8 cellular contexts compared by ENCODE assay signal in genomic region chr17:81703747-81704654, GRCh38. TPM values are rescaled to one million over a fixed set of nuclear protein-coding genes. Genes with fewer than 3 reads are reported as not detected.
A peak's percentile ranks its signal among the peaks of the same experiment; 100 is the strongest.
DNase-seq lines count a peak whose midpoint lies in the region; TF ChIP-seq lines count a peak whose summit lies in the region.

No MANE protein-coding gene starts in this region.

- no peaks in the 10 kb centered on the region for H3K9me3 ChIP-seq in thymus (ENCODE audit: control insufficient read depth)

- no peak for TF ChIP-seq CTCF in 22Rv1 (IDR thresholded peaks at IDR 0.05)
- no peak for TF ChIP-seq CTCF in kidney epithelial cell (IDR thresholded peaks at IDR 0.05; ENCODE audit: insufficient read depth, low read length, poor library complexity, severe bottlenecking)

- H3K4me1 ChIP-seq in thymus (ENCODE audit: control insufficient read depth, insufficient read depth, low read length), result peaks cover 18% of the 10 kb centered on the region

- no peak for DNase-seq in H7
- no peak for DNase-seq in activated naive CD8-positive, alpha-beta T cell treated with anti-CD3 and anti-CD28 coated beads for 36 hours
- DNase-seq in kidney epithelial cell (ENCODE audit: low read depth), result no peak
- no peak for DNase-seq in medulla oblongata (ENCODE audit: extremely low spot score)
- DNase-seq in Ammon's horn (ENCODE audit: low spot score), result no peak
- DNase-seq in NCI-H2171 treated with DMSO at 0.1 percent for 48 hours (lab: John Stamatoyannopoulos, UW), result no peak

- H3K27ac ChIP-seq in 22Rv1 (peak overlapping the region; percentile 90), thymus (ENCODE audit: low read depth) (peak overlapping the region; percentile 80)

- H3K4me1 Mint-ChIP-seq in activated naive CD8-positive, alpha-beta T cell treated with anti-CD3 and anti-CD28 coated beads for 36 hours, result peaks cover 33% of the 10 kb centered on the region

- H3K36me3 Mint-ChIP-seq in activated naive CD8-positive, alpha-beta T cell treated with anti-CD3 and anti-CD28 coated beads for 36 hours, result peaks cover 49% of the 10 kb centered on the region

- WGBS in thymus, result 38% methylated on average over 27 of the region's 27 CpGs

- H3K4me3 Mint-ChIP-seq in activated naive CD8-positive, alpha-beta T cell treated with anti-CD3 and anti-CD28 coated beads for 36 hours, result peak overlapping the region; percentile 97

- no peaks in the 10 kb centered on the region for H3K9me3 Mint-ChIP-seq in activated naive CD8-positive, alpha-beta T cell treated with anti-CD3 and anti-CD28 coated beads for 36 hours

- H3K27me3 Mint-ChIP-seq in activated naive CD8-positive, alpha-beta T cell treated with anti-CD3 and anti-CD28 coated beads for 36 hours, result no peaks in the 10 kb centered on the region

- peak overlapping the region; percentile 81 for H3K27ac Mint-ChIP-seq in activated naive CD8-positive, alpha-beta T cell treated with anti-CD3 and anti-CD28 coated beads for 36 hours

- peaks cover 16% of the 10 kb centered on the region for H3K36me3 ChIP-seq in H7 (replicated peaks; ENCODE audit: control insufficient read depth, insufficient read depth, low read length)
- peaks cover 6% of the 10 kb centered on the region for H3K36me3 ChIP-seq in kidney epithelial cell (ENCODE audit: control insufficient read depth, insufficient read depth, low read length)
- H3K36me3 ChIP-seq in thymus (ENCODE audit: control insufficient read depth, insufficient read depth), result peaks cover 55% of the 10 kb centered on the region

- H3K27me3 ChIP-seq in H7 (ENCODE audit: control insufficient read depth, insufficient read depth, low read length) (no peaks in the 10 kb centered on the region), kidney epithelial cell (ENCODE audit: control insufficient read depth, insufficient read depth, low read length) (no peaks in the 10 kb centered on the region), thymus (ENCODE audit: control insufficient read depth, insufficient read depth) (no peaks in the 10 kb centered on the region)

- H3K4me3 ChIP-seq in H7 (ENCODE audit: insufficient read depth, low read depth, low read length) (peak overlapping the region; percentile 93), kidney epithelial cell (ENCODE audit: low read depth, low read length) (peak overlapping the region; percentile 91), thymus (ENCODE audit: low read length) (peak overlapping the region; percentile 96)

RNA-seq across cellular contexts. Expression of gene MRPL12, which starts 0.8 kb away (rescaled TPM):
- total RNA-seq in H7 (2014; rRNA removed; shearing (Covaris generic)), result 32.3 and 35.9 TPM in 2 replicates
- total RNA-seq in activated naive CD8-positive, alpha-beta T cell treated with anti-CD3 and anti-CD28 coated beads for 36 hours, result 100 to 1,000 TPM; 211 to 227 TPM
- 66.1 and 70.5 TPM in 2 replicates for total RNA-seq in kidney epithelial cell
- 59.7 TPM for polyA plus RNA-seq in thymus

RNA-seq across cellular contexts. Expression of gene SLC25A10, which starts 8.1 kb away (rescaled TPM):
- 50.6 and 56.7 TPM in 2 replicates for total RNA-seq in H7 (2014; rRNA removed; shearing (Covaris generic))
- total RNA-seq in activated naive CD8-positive, alpha-beta T cell treated with anti-CD3 and anti-CD28 coated beads for 36 hours, result 10 to 100 TPM; 41.0 to 43.4 TPM
- 23.7 and 27.8 TPM in 2 replicates for total RNA-seq in kidney epithelial cell
- polyA plus RNA-seq in thymus, result 11.9 TPM

RNA-seq across cellular contexts. Expression of gene HGS, which starts 20.2 kb away (rescaled TPM):
- total RNA-seq in H7 (2014; rRNA removed; shearing (Covaris generic)), result 119 and 133 TPM in 2 replicates
- total RNA-seq in activated naive CD8-positive, alpha-beta T cell treated with anti-CD3 and anti-CD28 coated beads for 36 hours, result 100 to 1,000 TPM in 1 of 2 experiments, 10 to 100 TPM in 1; 99.3 to 107 TPM
- total RNA-seq in kidney epithelial cell, result 215 and 239 TPM in 2 replicates
- polyA plus RNA-seq in thymus, result 157 TPM

RNA-seq across cellular contexts. Expression of gene ARL16, which starts 20.4 kb away (rescaled TPM):
- 47.4 and 74.6 TPM in 2 replicates for total RNA-seq in H7 (2014; rRNA removed; shearing (Covaris generic))
- total RNA-seq in activated naive CD8-positive, alpha-beta T cell treated with anti-CD3 and anti-CD28 coated beads for 36 hours, result 10 to 100 TPM; 17.9 to 19.2 TPM
- total RNA-seq in kidney epithelial cell, result 58.9 and 67.1 TPM in 2 replicates
- polyA plus RNA-seq in thymus, result 129 TPM

RNA-seq across cellular contexts. Expression of gene CCDC137, which starts 37.5 kb away (rescaled TPM):
- total RNA-seq in H7 (2014; rRNA removed; shearing (Covaris generic)), result 40.7 and 49.7 TPM in 2 replicates
- 10 to 100 TPM; 54.8 to 63.3 TPM for total RNA-seq in activated naive CD8-positive, alpha-beta T cell treated with anti-CD3 and anti-CD28 coated beads for 36 hours
- total RNA-seq in kidney epithelial cell, result 22.0 and 25.6 TPM in 2 replicates
- 42.5 TPM for polyA plus RNA-seq in thymus
